ENCODE assay signal across 12 cellular contexts in the genomic region with DNA sequence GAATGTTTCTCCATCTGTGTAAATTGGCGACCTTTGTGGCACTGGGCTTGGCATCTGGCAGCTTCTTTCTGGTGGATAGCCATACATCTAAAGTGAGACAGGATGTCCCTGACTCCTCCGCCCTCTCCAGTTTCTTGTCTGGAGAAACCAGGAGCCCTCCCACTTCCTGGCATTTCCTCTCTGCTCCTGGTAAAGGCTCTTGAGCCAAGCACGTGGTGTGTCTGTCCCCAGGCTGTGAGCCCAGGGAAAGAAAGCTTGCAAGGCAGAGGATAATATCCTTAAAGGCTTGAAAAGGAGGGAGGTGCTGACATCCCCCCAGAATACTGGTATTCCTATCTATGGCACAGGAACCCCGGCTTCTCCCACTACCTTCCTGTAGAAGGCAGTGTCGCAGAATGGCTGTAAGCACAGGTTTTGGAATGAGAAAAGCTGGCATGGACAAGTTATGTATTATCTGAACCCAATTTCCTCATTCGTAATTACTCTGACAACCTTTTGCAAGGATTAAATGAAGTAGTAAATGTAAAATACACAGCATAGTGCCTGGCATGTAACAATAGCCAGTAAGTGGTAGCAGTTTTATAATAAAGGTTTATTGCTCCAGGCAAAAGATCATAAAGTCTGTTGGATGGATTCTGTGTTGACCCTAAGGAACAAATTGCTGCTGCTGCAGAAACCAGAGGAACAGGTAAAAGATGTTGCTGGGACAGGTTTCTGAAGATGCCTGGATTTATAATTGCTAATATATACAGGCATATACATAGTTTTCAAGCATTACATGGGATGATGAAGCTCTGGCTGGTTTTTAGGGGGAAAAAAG. TPM values are rescaled to one million over a fixed set of nuclear protein-coding genes. Genes with fewer than 3 reads are reported as not detected.
DNase-seq lines count a peak whose midpoint lies in the region; ATAC-seq and TF ChIP-seq lines count a peak whose summit lies in the region.
"Had no signal": no experiment of that assay in that cellular context is flagged by ENCODE, and none has a peak within 500 bp of the region (broad histone marks: within the 10 kb centered on the region; RNA-seq: fewer than 3 reads in every experiment).

No MANE protein-coding gene starts in this region.

- POLR2A ChIA-PET in T-cell (lab: Charles Lee), result interaction anchor here in 1 of 2 donors (0.7 kb wide), 1 partner anchor 1018 kb away, joined by 6 read pairs; no protein-coding TSS in a partner anchor

- no peak for TF ChIP-seq EP300 in gastroesophageal sphincter (IDR thresholded peaks at IDR 0.05)

- CTCF ChIA-PET in T-cell (lab: Charles Lee), result interaction anchor here in 1 of 2 donors (0.7 kb wide), 1 partner anchor 21 kb away, joined by 3 read pairs; no protein-coding TSS in a partner anchor

- H2BK120ac ChIP-seq in trophoblast cell (ENCODE audit: insufficient read depth, low read length, poor library complexity), result peak overlapping the region; percentile 46

- no peak overlapping the region for H3K23ac ChIP-seq in trophoblast cell (ENCODE audit: low read length)

- H3K4ac ChIP-seq in trophoblast cell (ENCODE audit: low read depth, low read length), result no peak overlapping the region

- no peaks in the 10 kb centered on the region for H3K27me3 ChIP-seq in gastroesophageal sphincter
- no peaks in the 10 kb centered on the region for H3K27me3 ChIP-seq in trophoblast cell (ENCODE audit: insufficient read depth, low read length)
- no peaks in the 10 kb centered on the region for H3K27me3 ChIP-seq in effector memory CD4-positive, alpha-beta T cell (replicated peaks; ENCODE audit: control insufficient read depth, insufficient read depth, low read length, poor library complexity, severe bottlenecking)

- no peak overlapping the region for H3K9ac ChIP-seq in trophoblast cell (ENCODE audit: low read length)
- H3K9ac ChIP-seq: KMS-11 had no signal

- H3K4me1 ChIP-seq in gastroesophageal sphincter (peaks cover 0 to 28% (median 5%) of the 10 kb centered on the region in 3 donors), trophoblast cell (ENCODE audit: control insufficient read depth in 1 of 2, insufficient read depth in 2 of 2, low read length in 2 of 2) (peaks cover 11 to 15% of the 10 kb centered on the region in 2 experiments)
- H3K4me1 ChIP-seq in effector memory CD4-positive, alpha-beta T cell (ENCODE audit: control insufficient read depth, insufficient read depth, low read length, poor library complexity, severe bottlenecking), result no peaks in the 10 kb centered on the region

- H3K9me3 ChIP-seq in gastroesophageal sphincter (no peaks in the 10 kb centered on the region), trophoblast cell (ENCODE audit: insufficient read depth, low read depth, low read length) (no peaks in the 10 kb centered on the region)
- no peaks in the 10 kb centered on the region for H3K9me3 ChIP-seq in effector memory CD4-positive, alpha-beta T cell (ENCODE audit: control insufficient read depth, low read length)

- ATAC-seq in gastroesophageal sphincter (peak; percentile 71), T-cell (replicated peaks in 1 of 4) (no peak)
- no peak for ATAC-seq in activated naive CD8-positive, alpha-beta T cell treated with anti-CD3 and anti-CD28 coated beads, Interleukin-2, amount 50 U/mL, for 24 hours

- H3K9me3 Mint-ChIP-seq in activated naive CD8-positive, alpha-beta T cell treated with anti-CD3 and anti-CD28 coated beads, Interleukin-2, amount 50 U/mL, for 24 hours, result no peaks in the 10 kb centered on the region
- H3K9me3 Mint-ChIP-seq in T-cell, result no peaks in the 10 kb centered on the region
- H3K9me3 Mint-ChIP-seq: activated naive CD4-positive, alpha-beta T cell treated with anti-CD3 and anti-CD28 coated beads, Interleukin-2, amount 10 ng/mL, durations not matched to agents 7 days and 5 days had no signal

- H3K4me3 ChIP-seq in gastroesophageal sphincter, result no peak overlapping the region
- no peak overlapping the region for H3K4me3 ChIP-seq in trophoblast cell (ENCODE audit: low read depth, low read length)
- no peak overlapping the region for H3K4me3 ChIP-seq in effector memory CD4-positive, alpha-beta T cell (ENCODE audit: insufficient read depth, low read depth, low read length, poor library complexity, severe bottlenecking)

- no peak for TF ChIP-seq POLR2A in gastroesophageal sphincter (IDR thresholded peaks at IDR 0.05)

- H2BK5ac ChIP-seq in trophoblast cell (ENCODE audit: low read depth, low read length, poor library complexity), result no peak overlapping the region

- no peak overlapping the region for H3K14ac ChIP-seq in trophoblast cell (ENCODE audit: low read length)

- no peak overlapping the region for H4K91ac ChIP-seq in trophoblast cell (ENCODE audit: low read depth, low read length)

- in situ Hi-C loops in SK-MEL-5 (cut with HindIII; ENCODE audit: low pct_unique_long_range_greater_than_20kb, low sequenced_read_pairs), result no loop called here

- H2AFZ ChIP-seq in trophoblast cell (ENCODE audit: insufficient read depth, low read length, poor library complexity), result no peak overlapping the region

- H3K4me2 ChIP-seq in trophoblast cell (ENCODE audit: low read length), result no peak overlapping the region
- H3K4me2 ChIP-seq: KMS-11 had no signal

- H3K4me1 Mint-ChIP-seq in activated naive CD8-positive, alpha-beta T cell treated with anti-CD3 and anti-CD28 coated beads, Interleukin-2, amount 50 U/mL, for 24 hours, result peaks cover 2% of the 10 kb centered on the region
- H3K4me1 Mint-ChIP-seq in T-cell, result peaks cover 0 to 2% (median 0%) of the 10 kb centered on the region in 3 donors
- H3K4me1 Mint-ChIP-seq: activated naive CD4-positive, alpha-beta T cell treated with anti-CD3 and anti-CD28 coated beads, Interleukin-2, amount 10 ng/mL, durations not matched to agents 7 days and 5 days had no signal

- H4K8ac ChIP-seq in trophoblast cell (ENCODE audit: low read depth, low read length), result no peak overlapping the region

- H3K18ac ChIP-seq in trophoblast cell (ENCODE audit: low read length), result no peak overlapping the region

- H3K79me1 ChIP-seq in trophoblast cell (ENCODE audit: low read length), result peaks cover 2% of the 10 kb centered on the region

- peaks cover 5% of the 10 kb centered on the region for H3K27me3 Mint-ChIP-seq in activated naive CD8-positive, alpha-beta T cell treated with anti-CD3 and anti-CD28 coated beads, Interleukin-2, amount 50 U/mL, for 24 hours
- H3K27me3 Mint-ChIP-seq in T-cell, result peaks cover 0 to 2% of the 10 kb centered on the region in 2 donors

- no peak overlapping the region for H2BK12ac ChIP-seq in trophoblast cell (ENCODE audit: low read length)

- 52 to 86% methylated on average over 2 to 5 of the region's 6 CpGs for WGBS in gastroesophageal sphincter (ENCODE audit: low coverage in 1 of 2), 2 donors
- no CpG with 5 or more reads among the region's 6 CpGs for WGBS in trophoblast cell (ENCODE audit: extremely low coverage, insufficient coverage, insufficient read length)

- peak; percentile 78 for DNase-seq in AG20443 (ENCODE audit: low spot score)
- peak; percentile 59 for DNase-seq in SK-MEL-5 (ENCODE audit: low read depth, low spot score)
- peak; percentile 61 to 62 for DNase-seq in trophoblast cell
- DNase-seq in activated naive CD8-positive, alpha-beta T cell treated with anti-CD3 and anti-CD28 coated beads, Interleukin-2, amount 50 U/mL, for 24 hours, result no peak
- no peak for DNase-seq in effector memory CD4-positive, alpha-beta T cell
- DNase-seq in T-cell, result no peak
- DNase-seq in NCI-H2227 (lab: John Stamatoyannopoulos, UW; ENCODE audit: unreplicated experiment), result no peak
- DNase-seq: activated naive CD4-positive, alpha-beta T cell treated with anti-CD3 and anti-CD28 coated beads, Interleukin-2, amount 10 ng/mL, durations not matched to agents 7 days and 5 days; COR-L47; kidney had no signal

- H3K27ac ChIP-seq in gastroesophageal sphincter (peak overlapping the region in 3 of 4 donors; percentile 53 to 57 (median 54)), trophoblast cell (ENCODE audit: low read depth, low read length) (no peak overlapping the region)
- H3K27ac ChIP-seq in effector memory CD4-positive, alpha-beta T cell (ENCODE audit: insufficient read depth, low read length, poor library complexity, severe bottlenecking), result no peak overlapping the region
- H3K27ac ChIP-seq: KMS-11 had no signal

- H3K36me3 ChIP-seq in gastroesophageal sphincter, result no peaks in the 10 kb centered on the region
- H3K36me3 ChIP-seq in trophoblast cell (ENCODE audit: control insufficient read depth in 1 of 2, insufficient read depth in 2 of 2, low read length in 2 of 2), result no peaks in the 10 kb centered on the region
- no peaks in the 10 kb centered on the region for H3K36me3 ChIP-seq in effector memory CD4-positive, alpha-beta T cell (ENCODE audit: control insufficient read depth, insufficient read depth, low read length)

- no peak for TF ChIP-seq CTCF in gastroesophageal sphincter (IDR thresholded peaks at IDR 0.05)

- no peak overlapping the region for H3K4me3 Mint-ChIP-seq in activated naive CD8-positive, alpha-beta T cell treated with anti-CD3 and anti-CD28 coated beads, Interleukin-2, amount 50 U/mL, for 24 hours
- H3K4me3 Mint-ChIP-seq in T-cell, result no peak overlapping the region
- H3K4me3 Mint-ChIP-seq: activated naive CD4-positive, alpha-beta T cell treated with anti-CD3 and anti-CD28 coated beads, Interleukin-2, amount 10 ng/mL, durations not matched to agents 7 days and 5 days had no signal

- H4K12ac ChIP-seq in trophoblast cell (ENCODE audit: low read depth, low read length), result no peak overlapping the region

- H3K79me2 ChIP-seq in trophoblast cell (ENCODE audit: control insufficient read depth, insufficient read depth, low read length, poor library complexity), result no peaks in the 10 kb centered on the region

- no peaks in the 10 kb centered on the region for H3K36me3 Mint-ChIP-seq in activated naive CD8-positive, alpha-beta T cell treated with anti-CD3 and anti-CD28 coated beads, Interleukin-2, amount 50 U/mL, for 24 hours (ENCODE audit: low read depth)
- no peaks in the 10 kb centered on the region for H3K36me3 Mint-ChIP-seq in T-cell
- H3K36me3 Mint-ChIP-seq: activated naive CD4-positive, alpha-beta T cell treated with anti-CD3 and anti-CD28 coated beads, Interleukin-2, amount 10 ng/mL, durations not matched to agents 7 days and 5 days had no signal

- no peak overlapping the region for H3K27ac Mint-ChIP-seq in activated naive CD8-positive, alpha-beta T cell treated with anti-CD3 and anti-CD28 coated beads, Interleukin-2, amount 50 U/mL, for 24 hours
- no peak overlapping the region for H3K27ac Mint-ChIP-seq in T-cell
- H3K27ac Mint-ChIP-seq: activated naive CD4-positive, alpha-beta T cell treated with anti-CD3 and anti-CD28 coated beads, Interleukin-2, amount 10 ng/mL, durations not matched to agents 7 days and 5 days had no signal

- no peak overlapping the region for H2AK5ac ChIP-seq in trophoblast cell (ENCODE audit: low read length)

RNA-seq across cellular contexts. Expression of gene ACSL5, which starts 11.8 kb away (rescaled TPM):
- total RNA-seq in SK-MEL-5 (2014; rRNA removed; shearing (Covaris generic)), result 0.11 and 0.26 TPM in 2 replicates
- 0.14 and 0.44 TPM in 2 replicates for polyA plus RNA-seq in SK-MEL-5 (2015; cell fraction: cytosol; rRNA removed)
- polyA plus RNA-seq in SK-MEL-5 (2015; cell fraction: nucleus; rRNA removed), result 0.11 TPM in 1 of 2 replicates, not detected in the other
- total RNA-seq in gastroesophageal sphincter (10 to 100 TPM in 1 of 4 donors, 1 to 10 TPM in 3; 2.0 to 14.6 (median 9.8) TPM), T-cell (10 to 100 TPM; 36.0 to 48.9 (median 39.9) TPM)
- polyA plus RNA-seq in trophoblast cell (2013), result 0.07 and 0.18 TPM in 2 replicates

Comparison
In these comparisons a context has a peak if more than half of its experiments do, and no peak if none do; other contexts are left out.
1. DNase-seq: peak in AG20443 (single experiment), SK-MEL-5 (single experiment) and trophoblast cell (2 of 2); none in activated naive CD8-positive, alpha-beta T cell treated with anti-CD3 and anti-CD28 coated beads, Interleukin-2, amount 50 U/mL, for 24 hours (single experiment), effector memory CD4-positive, alpha-beta T cell (0 of 3), T-cell (0 of 34) and NCI-H2227 (single experiment).
2. H3K27ac ChIP-seq: peak in gastroesophageal sphincter (3 of 4); none in trophoblast cell (single experiment) and effector memory CD4-positive, alpha-beta T cell (single experiment).